Comparison of ENCODE assay signal across 1 cellular context in genomic region chr19:57633832-57634131, GRCh38.
TF ChIP-seq lines count a peak whose summit lies in the region.

No MANE protein-coding gene starts in this region.

TF ChIP-seq in IMR-90, 13 proteins besides CTCF, POLR2A, EP300 and RAD21 (continued from another document):
- TF ChIP-seq BHLHE40 (IDR thresholded peaks at IDR 0.05; ENCODE audit: low read depth, low read length) (no peak), RCOR1 (IDR thresholded peaks at IDR 0.05; ENCODE audit: insufficient replicate concordance, low read length) (no peak), SMC3 (IDR thresholded peaks at IDR 0.05; ENCODE audit: low read depth, low read length) (no peak), FOS (IDR thresholded peaks at IDR 0.05; ENCODE audit: low read depth, low read length) (no peak), CHD1 (IDR thresholded peaks at IDR 0.05; ENCODE audit: low read depth, low read length) (no peak), MXI1 (IDR thresholded peaks at IDR 0.05; ENCODE audit: borderline replicate concordance, low read depth, low read length) (no peak), ELK1 (IDR thresholded peaks at IDR 0.05; ENCODE audit: borderline replicate concordance, low read depth, low read length) (no peak), USF2 (IDR thresholded peaks at IDR 0.05; ENCODE audit: low read depth, low read length) (no peak), CEBPB (IDR thresholded peaks at IDR 0.05; ENCODE audit: low read depth, low read length) (no peak), NFE2L2 (IDR thresholded peaks at IDR 0.05; ENCODE audit: low read depth, low read length) (no peak)
